ENCODE assay signal across 1 cellular context in genomic region chr4:898869-899555, GRCh38.
TF ChIP-seq lines count a peak whose summit lies in the region.

No MANE protein-coding gene starts in this region.

TF ChIP-seq in WTC11, 78 proteins besides CTCF, POLR2A, EP300 and RAD21:
- no peak for TF ChIP-seq ATF6 (CRISPR knock-in tag; IDR thresholded peaks at IDR 0.05)
- no peak for TF ChIP-seq ZBTB21 (CRISPR knock-in tag; IDR thresholded peaks at IDR 0.05; ENCODE audit: borderline replicate concordance)
- TF ChIP-seq FOXP1 (CRISPR knock-in tag; IDR thresholded peaks at IDR 0.05; ENCODE audit: borderline replicate concordance): no peak
- no peak for TF ChIP-seq OVOL2 (CRISPR knock-in tag; IDR thresholded peaks at IDR 0.05; ENCODE audit: borderline replicate concordance)
- no peak for TF ChIP-seq RELA (CRISPR knock-in tag; IDR thresholded peaks at IDR 0.05; ENCODE audit: borderline replicate concordance)
- no peak for TF ChIP-seq E2F5 (CRISPR knock-in tag; IDR thresholded peaks at IDR 0.05)
- no peak for TF ChIP-seq ZNF423 (CRISPR knock-in tag; IDR thresholded peaks at IDR 0.05)
- TF ChIP-seq ZNF138 (CRISPR knock-in tag; conservative IDR thresholded peaks at IDR 0.05): no peak
